ENCODE assay signal across 24 cellular contexts in genomic region chr15:47743385-47743784, GRCh38. TPM values are rescaled to one million over a fixed set of nuclear protein-coding genes. Genes with fewer than 3 reads are reported as not detected.
"Had no signal": no experiment of that assay in that cellular context is flagged by ENCODE, and none has a peak within 500 bp of the region (broad histone marks: within the 10 kb centered on the region; RNA-seq: fewer than 3 reads in every experiment).

No MANE protein-coding gene starts in this region.

- H3K4me1 ChIP-seq: lower lobe of right lung, uterus had no signal

- H3K4me3 ChIP-seq: heart right ventricle, hepatocyte, lower lobe of right lung, ovary, right atrium auricular region, skin epidermis, spleen, tibial nerve, uterus had no signal

- H3K36me3 Mint-ChIP-seq: naive B cell; natural killer cell; stimulated activated effector memory CD8-positive, alpha-beta T cell treated with anti-CD3 and anti-CD28 coated beads, Interleukin-12 subunit alpha, Interleukin-12 subunit beta, amount 100 ng/mL, for 72 hours had no signal

- ATAC-seq: heart right ventricle; left lobe of liver; lower lobe of right lung; natural killer cell; sciatic nerve; stimulated activated effector memory CD8-positive, alpha-beta T cell treated with anti-CD3 and anti-CD28 coated beads, Interleukin-12 subunit alpha, Interleukin-12 subunit beta, amount 100 ng/mL, for 72 hours had no signal

- H3K4me1 Mint-ChIP-seq: natural killer cell; stimulated activated effector memory CD8-positive, alpha-beta T cell treated with anti-CD3 and anti-CD28 coated beads, Interleukin-12 subunit alpha, Interleukin-12 subunit beta, amount 100 ng/mL, for 72 hours had no signal

- H3K36me3 ChIP-seq: lower lobe of right lung, ovary, right atrium auricular region, spleen, uterus had no signal

- H3K9me3 Mint-ChIP-seq: natural killer cell; nephron progenitor cell; stimulated activated naive CD8-positive, alpha-beta T cell treated with anti-CD3 and anti-CD28 coated beads, Interleukin-15, Interleukin-2, amounts not matched to agents 100 ng/mL and 50 ng/mL, for 24 hours; type B pancreatic cell had no signal

- H3K27me3 ChIP-seq: heart right ventricle, hepatocyte, ovary, right atrium auricular region, spleen, tibial nerve, uterus had no signal

- DNase-seq: heart right ventricle; islet precursor cell; lower lobe of right lung; mammary epithelial cell; mesenchymal stem cell; naive B cell; natural killer cell; nephron progenitor cell; ovary; spleen; stimulated activated CD4-positive, alpha-beta T cell treated with anti-CD3 and anti-CD28 coated beads, Interleukin-4, amount 100 ng/mL, for 24 hours; stimulated activated naive CD4-positive, alpha-beta T cell; substantia nigra; uterus had no signal

- H3K27me3 Mint-ChIP-seq: stimulated activated naive CD8-positive, alpha-beta T cell treated with anti-CD3 and anti-CD28 coated beads, Interleukin-15, Interleukin-2, amounts not matched to agents 100 ng/mL and 50 ng/mL, for 24 hours had no signal

- H3K27ac Mint-ChIP-seq: naive B cell; natural killer cell; progenitor cell of endocrine pancreas; stimulated activated effector memory CD8-positive, alpha-beta T cell treated with anti-CD3 and anti-CD28 coated beads, Interleukin-12 subunit alpha, Interleukin-12 subunit beta, amount 100 ng/mL, for 72 hours; stimulated activated naive CD8-positive, alpha-beta T cell treated with anti-CD3 and anti-CD28 coated beads, Interleukin-15, Interleukin-2, amounts not matched to agents 100 ng/mL and 50 ng/mL, for 24 hours; type B pancreatic cell had no signal

- H3K4me3 Mint-ChIP-seq: naive B cell; natural killer cell; nephron progenitor cell; stimulated activated effector memory CD8-positive, alpha-beta T cell treated with anti-CD3 and anti-CD28 coated beads, Interleukin-12 subunit alpha, Interleukin-12 subunit beta, amount 100 ng/mL, for 72 hours; stimulated activated naive CD8-positive, alpha-beta T cell treated with anti-CD3 and anti-CD28 coated beads, Interleukin-15, Interleukin-2, amounts not matched to agents 100 ng/mL and 50 ng/mL, for 24 hours; type B pancreatic cell had no signal

- H3K27ac ChIP-seq: hepatocyte, lower lobe of right lung, ovary, skin epidermis, spleen, tibial nerve, uterus had no signal

- H3K9me3 ChIP-seq: heart right ventricle, lower lobe of right lung, ovary, right atrium auricular region, spleen, tibial nerve, uterus had no signal

RNA-seq across cellular contexts. Expression of gene SEMA6D, which starts 26.1 kb away (rescaled TPM):
- total RNA-seq: natural killer cell had no signal
